ENCODE assay signal across 8 cellular contexts in genomic region chr11:18013790-18014507, GRCh38. TPM values are rescaled to one million over a fixed set of nuclear protein-coding genes. Genes with fewer than 3 reads are reported as not detected.
DNase-seq lines count a peak whose midpoint lies in the region; FAIRE-seq and TF ChIP-seq lines count a peak whose summit lies in the region.

No MANE protein-coding gene starts in this region.

- H3K9me3 ChIP-seq in mammary epithelial cell (replicated peaks; ENCODE audit: insufficient read depth, low read length) (no peaks in the 10 kb centered on the region), mononuclear cell (ENCODE audit: low read depth, low read length) (no peaks in the 10 kb centered on the region)

- FAIRE-seq in HTR-8/SVneo (lab: Jason Lieb, UNC): no peak

- in situ Hi-C loops in mammary epithelial cell (cut with MboI; ENCODE audit: low sequenced_read_pairs in 2 of 2): no loop called here

- BruUV-seq in mammary epithelial cell (replicated peaks; lab: Mats Ljungman, UMichigan): no TSS peak

- WGBS in mammary epithelial cell (ENCODE audit: low coverage, missing lambda C conversion rate): 27% methylated on average over 10 of the region's 11 CpGs

- DNase-seq in ELR (ENCODE audit: low read depth): peak; percentile 9
- peak; percentile 39 for DNase-seq in NCI-H146 treated with DMSO at 0.1 percent for 48 hours (lab: John Stamatoyannopoulos, UW; ENCODE audit: unreplicated experiment)
- no peak for DNase-seq in mammary epithelial cell
- no peak for DNase-seq in ecto neural progenitor cell (ENCODE audit: low spot score)
- no peak for DNase-seq in NK-92 (lab: John Stamatoyannopoulos, UW; ENCODE audit: unreplicated experiment)
- no peak for DNase-seq in HTR-8/SVneo (ENCODE audit: insufficient read length, low spot score)
- DNase-seq in dermis blood vessel endothelial cell: no peak

- TF ChIP-seq CTCF in mammary epithelial cell (conservative IDR thresholded peaks at IDR 0.05 in 1 of 2, IDR thresholded peaks at IDR 0.05 in 1 of 2; ENCODE audit: extremely low read depth in 1 of 2, insufficient read depth in 1 of 2, low read depth in 1 of 2, low read length in 2 of 2): no peak

- dilution Hi-C loops in mammary epithelial cell (cut with HindIII; ENCODE audit: low sequenced_read_pairs): no loop called here

- intact Hi-C loops in mammary epithelial cell (cut with micrococcal nuclease): loop anchor here (5.0 kb wide), 1 partner anchor 93 kb away; the partner anchor contains the start of gene SAAL1

- H4K20me1 ChIP-seq in mammary epithelial cell (ENCODE audit: insufficient read depth, low read length): no peaks in the 10 kb centered on the region

- H2AFZ ChIP-seq in mammary epithelial cell (ENCODE audit: low read depth, low read length): peak overlapping the region; percentile 92

- H3K4me3 ChIP-seq in mammary epithelial cell (replicated peaks in 1 of 3; ENCODE audit: insufficient read depth in 1 of 3, low read depth in 2 of 3, low read length in 3 of 3) (peak overlapping the region; percentile 85 to 88 (median 86)), mononuclear cell (ENCODE audit: low read length) (peak overlapping the region; percentile 82)

- H3K36me3 ChIP-seq in mammary epithelial cell (ENCODE audit: insufficient read depth, low read length): no peaks in the 10 kb centered on the region

- no peak overlapping the region for H3K27ac ChIP-seq in mammary epithelial cell (ENCODE audit: insufficient read depth, low read depth, low read length)

- peak overlapping the region; percentile 98 for H3K4me2 ChIP-seq in mammary epithelial cell (ENCODE audit: insufficient read depth, low read depth, low read length)

- peaks cover 24% of the 10 kb centered on the region for H3K79me2 ChIP-seq in mammary epithelial cell (ENCODE audit: insufficient read depth, low read length)

- H3K4me1 ChIP-seq in mammary epithelial cell (ENCODE audit: insufficient read depth, low read length) (peaks cover 17% of the 10 kb centered on the region), mononuclear cell (ENCODE audit: insufficient read depth, low read length) (peaks cover 17% of the 10 kb centered on the region)

- H3K9ac ChIP-seq in mammary epithelial cell (ENCODE audit: insufficient read depth, low read length): no peak overlapping the region

- CTCF ChIA-PET in mammary epithelial cell (lab: Charles Lee; ENCODE audit: low non-redundant PET): no interaction called here

- H3K27me3 ChIP-seq in mammary epithelial cell (ENCODE audit: insufficient read depth, low read length) (no peaks in the 10 kb centered on the region), mononuclear cell (ENCODE audit: insufficient read depth, low read length) (peaks cover 5% of the 10 kb centered on the region)

RNA-seq across cellular contexts. Expression of gene SERGEF, which starts 1.1 kb away (rescaled TPM):
- total RNA-seq in mammary epithelial cell (10 to 100 TPM; 23.3 to 30.8 TPM), mononuclear cell (61.8 TPM), dermis blood vessel endothelial cell (17.0 and 18.4 TPM in 2 replicates)
- 23.0 TPM for polyA plus RNA-seq in mammary epithelial cell
- 64.5 TPM for polyA minus RNA-seq in mammary epithelial cell

RNA-seq across cellular contexts. Expression of gene TPH1, which starts 32.1 kb away (rescaled TPM):
- under 1 TPM; 0.17 to 0.24 TPM for total RNA-seq in mammary epithelial cell
- 0.26 TPM for polyA plus RNA-seq in mammary epithelial cell
- not detected for polyA minus RNA-seq in mammary epithelial cell
- total RNA-seq in mononuclear cell: 0.94 TPM
- under 0.01 TPM in 1 of 2 replicates, not detected in the other for total RNA-seq in dermis blood vessel endothelial cell

Comparison
In these comparisons a context has a peak if more than half of its experiments do, and no peak if none do; other contexts are left out.
1. DNase-seq: peak in ELR (single experiment) and NCI-H146 treated with DMSO at 0.1 percent for 48 hours (single experiment); none in mammary epithelial cell (single experiment), ecto neural progenitor cell (single experiment), NK-92 (single experiment), HTR-8/SVneo (single experiment) and dermis blood vessel endothelial cell (single experiment).